8 cellular contexts compared by ENCODE assay signal in the genomic region with DNA sequence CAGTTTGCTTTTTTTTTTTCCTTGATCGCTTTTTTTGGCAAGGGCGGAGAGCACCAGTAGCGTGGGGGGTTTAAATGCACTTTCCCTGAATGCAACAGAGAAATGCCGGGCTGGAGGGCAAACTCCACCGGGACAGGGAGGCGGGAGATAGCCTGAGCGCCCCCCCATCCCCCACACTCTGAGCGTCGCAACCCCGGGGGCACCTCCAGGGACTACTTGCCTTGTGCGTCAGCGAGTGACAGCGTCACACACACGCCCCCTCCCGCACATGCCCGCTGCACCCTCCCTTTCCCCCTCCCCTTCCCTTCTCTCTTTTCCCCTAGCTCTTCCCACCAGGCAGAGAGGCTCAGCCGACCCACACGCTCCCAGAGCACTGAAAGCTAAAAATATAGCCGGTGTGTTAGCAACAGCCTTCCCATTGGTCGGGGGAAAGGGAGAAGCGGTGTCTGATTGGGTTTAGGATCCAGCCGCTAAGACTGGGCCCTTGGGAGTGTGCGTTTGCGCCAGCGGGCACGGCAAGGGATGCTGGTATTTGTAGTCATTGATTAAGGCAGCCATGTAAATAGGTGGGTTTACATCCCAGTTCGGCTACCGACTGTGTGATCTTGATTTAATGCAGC. TPM values are rescaled to one million over a fixed set of nuclear protein-coding genes. Genes with fewer than 3 reads are reported as not detected.
A peak's percentile ranks its signal among the peaks of the same experiment; 100 is the strongest.
DNase-seq lines count a peak whose midpoint lies in the region; ATAC-seq and TF ChIP-seq lines count a peak whose summit lies in the region.

No MANE protein-coding gene starts in this region.

- peak; percentile 70 for ATAC-seq in CD8-positive, alpha-beta T cell
- ATAC-seq in GM21381 (IDR thresholded peaks at IDR 0.05; ENCODE audit: unreplicated experiment) = peak; percentile 42

- DNase-seq in CD8-positive, alpha-beta T cell = peak; percentile 77 to 93 (median 86)
- DNase-seq in NT2/D1 (ENCODE audit: low read depth, low spot score) (peak; percentile 91), endodermal cell (peak; percentile 98), mesendoderm (peak; percentile 100)
- DNase-seq in activated CD8-positive, alpha-beta memory T cell treated with anti-CD3 and anti-CD28 coated beads, Interleukin-2, amount 50 U/mL, for 24 hours (ENCODE audit: extremely low read depth) = peak; percentile 85
- DNase-seq in stimulated activated CD8-positive, alpha-beta memory T cell treated with anti-CD3 and anti-CD28 coated beads, Interleukin-12 subunit alpha, Interleukin-12 subunit beta, amount 100 ng/mL, for 4 hours (ENCODE audit: low read depth) = peak; percentile 73

- peaks cover 28% of the 10 kb centered on the region for H3K79me2 ChIP-seq in mesendoderm (ENCODE audit: control insufficient read depth, insufficient read depth, low read length)

- peak overlapping the region; percentile 77 for H4K8ac ChIP-seq in mesendoderm (ENCODE audit: low read depth, low read length)

- H3K4me2 ChIP-seq in mesendoderm (ENCODE audit: low read length) = peak overlapping the region; percentile 99

- H3K56ac ChIP-seq in mesendoderm (ENCODE audit: low read length) = peak overlapping the region; percentile 99

- peak overlapping the region; percentile 64 for H2BK120ac ChIP-seq in mesendoderm (ENCODE audit: low read depth, low read length)

- peak overlapping the region; percentile 98 for H3K18ac ChIP-seq in mesendoderm (ENCODE audit: low read length)

- peak overlapping the region; percentile 83 for H3K23ac ChIP-seq in mesendoderm (ENCODE audit: low read length)

- no peaks in the 10 kb centered on the region for H3K9me3 ChIP-seq in CD8-positive, alpha-beta T cell (ENCODE audit: low read length)
- H3K9me3 ChIP-seq in HUES48 (ENCODE audit: control insufficient read depth, insufficient read depth, low read length) (no peaks in the 10 kb centered on the region), NT2/D1 (ENCODE audit: insufficient read depth, low read length) (no peaks in the 10 kb centered on the region), endodermal cell (ENCODE audit: control insufficient read depth, low read length) (no peaks in the 10 kb centered on the region)

- peak overlapping the region; percentile 90 for H3K4me3 Mint-ChIP-seq in CD8-positive, alpha-beta T cell
- H3K4me3 Mint-ChIP-seq in endodermal cell = peak overlapping the region; percentile 99

- POLR2A ChIA-PET in CD8-positive, alpha-beta T cell (lab: Charles Lee) = interaction anchor here (0.6 to 7.5 kb wide), 8 partner anchors 10 to 173 kb away, joined by 3 to 85 read pairs (median 4); a partner anchor contains a TSS

- H3K4me1 Mint-ChIP-seq in CD8-positive, alpha-beta T cell (ENCODE audit: low read depth) = peaks cover 23% of the 10 kb centered on the region
- peaks cover 11% of the 10 kb centered on the region for H3K4me1 Mint-ChIP-seq in endodermal cell

- H3K79me1 ChIP-seq in mesendoderm (ENCODE audit: low read length) = peaks cover 1% of the 10 kb centered on the region

- H3K36me3 ChIP-seq in CD8-positive, alpha-beta T cell (ENCODE audit: insufficient read depth, low read length) = no peaks in the 10 kb centered on the region
- H3K36me3 ChIP-seq in HUES48 (ENCODE audit: control insufficient read depth, insufficient read depth, low read length) (no peaks in the 10 kb centered on the region; the same call in 1 of the 2 replicates), NT2/D1 (ENCODE audit: insufficient read depth, insufficient read length, low read length) (peaks cover 11% of the 10 kb centered on the region), endodermal cell (ENCODE audit: control insufficient read depth, insufficient read depth, low read length) (peaks cover under 1% of the 10 kb centered on the region), mesendoderm (ENCODE audit: control insufficient read depth, insufficient read depth, low read length) (no peaks in the 10 kb centered on the region)

- H3K4me3 ChIP-seq in CD8-positive, alpha-beta T cell (ENCODE audit: low read depth, low read length) = peak overlapping the region; percentile 79
- H3K4me3 ChIP-seq in HUES48 (ENCODE audit: low read depth, low read length) = peak overlapping the region; percentile 80
- H3K4me3 ChIP-seq in NT2/D1 (ENCODE audit: insufficient read length, low read depth) = peak overlapping the region; percentile 75
- peak overlapping the region; percentile 97 for H3K4me3 ChIP-seq in endodermal cell (ENCODE audit: low read length)
- peak overlapping the region; percentile 86 for H3K4me3 ChIP-seq in mesendoderm (ENCODE audit: low read length)

- peaks cover 30% of the 10 kb centered on the region for H3K36me3 Mint-ChIP-seq in CD8-positive, alpha-beta T cell
- H3K36me3 Mint-ChIP-seq in endodermal cell (ENCODE audit: low read depth) = peaks cover 16% of the 10 kb centered on the region

- H4K5ac ChIP-seq in mesendoderm (ENCODE audit: low read length) = no peak overlapping the region

- no peaks in the 10 kb centered on the region for H3K27me3 Mint-ChIP-seq in CD8-positive, alpha-beta T cell (ENCODE audit: low read depth)
- H3K27me3 Mint-ChIP-seq in endodermal cell (ENCODE audit: insufficient read depth) = no peaks in the 10 kb centered on the region

- no peak overlapping the region for H2AK5ac ChIP-seq in mesendoderm (ENCODE audit: low read length)

- intact Hi-C loops in CD8-positive, alpha-beta T cell (cut with DNase I, micrococcal nuclease) = loop anchor here (1.0 to 10.0 kb wide), 10 partner anchors 20 to 1167 kb away; a partner anchor contains a TSS

- peaks cover 11% of the 10 kb centered on the region for H3K4me1 ChIP-seq in CD8-positive, alpha-beta T cell (ENCODE audit: insufficient read depth, low read length)
- H3K4me1 ChIP-seq in HUES48 (ENCODE audit: control insufficient read depth, insufficient read depth, low read length) (peaks cover 6% of the 10 kb centered on the region), NT2/D1 (ENCODE audit: insufficient read depth, insufficient read length) (no peaks in the 10 kb centered on the region), endodermal cell (ENCODE audit: control insufficient read depth, insufficient read depth, low read length) (peaks cover under 1% of the 10 kb centered on the region), mesendoderm (ENCODE audit: control insufficient read depth, low read depth, low read length) (peaks cover 3% of the 10 kb centered on the region)

- H2BK5ac ChIP-seq in mesendoderm (ENCODE audit: low read length) = peak overlapping the region; percentile 97

- H3K27ac Mint-ChIP-seq in CD8-positive, alpha-beta T cell = peak overlapping the region; percentile 98
- peak overlapping the region; percentile 98 for H3K27ac Mint-ChIP-seq in endodermal cell

- WGBS in endodermal cell (ENCODE audit: insufficient coverage in 1 of 2, insufficient read length in 1 of 2), 2 experiments = 2 to 6% methylated on average over 3 to 27 of the region's 28 CpGs
- WGBS in mesendoderm (ENCODE audit: extremely low coverage, insufficient coverage, low lambda C conversion rate) = no CpG with 5 or more reads among the region's 28 CpGs

- no peak overlapping the region for H2BK15ac ChIP-seq in mesendoderm (replicated peaks; ENCODE audit: low read depth)

- peak overlapping the region; percentile 84 for H3K4ac ChIP-seq in mesendoderm (ENCODE audit: low read depth, low read length)

- no peaks in the 10 kb centered on the region for H3K27me3 ChIP-seq in CD8-positive, alpha-beta T cell (ENCODE audit: insufficient read depth, low read length)
- no peaks in the 10 kb centered on the region for H3K27me3 ChIP-seq in HUES48 (ENCODE audit: control insufficient read depth, insufficient read depth, low read length)
- H3K27me3 ChIP-seq in NT2/D1 (ENCODE audit: insufficient read depth, insufficient read length) = no peaks in the 10 kb centered on the region
- no peaks in the 10 kb centered on the region for H3K27me3 ChIP-seq in endodermal cell (ENCODE audit: control insufficient read depth, insufficient read depth, low read length, poor library complexity, severe bottlenecking)
- no peaks in the 10 kb centered on the region for H3K27me3 ChIP-seq in mesendoderm (ENCODE audit: insufficient read depth, low read length, poor library complexity)

- CTCF ChIA-PET in CD8-positive, alpha-beta T cell (lab: Charles Lee) = interaction anchor here (0.8 to 1.4 kb wide), 4 partner anchors 10 to 69 kb away, joined by 3 to 5 read pairs (median 4); a partner anchor contains a TSS

- peak overlapping the region; percentile 78 for H3K27ac ChIP-seq in CD8-positive, alpha-beta T cell (ENCODE audit: low read depth, low read length)
- H3K27ac ChIP-seq in HUES48 (ENCODE audit: low read depth, low read length) (peak overlapping the region; percentile 100), endodermal cell (ENCODE audit: low read depth, low read length) (peak overlapping the region; percentile 98), mesendoderm (ENCODE audit: low read depth, low read length) (peak overlapping the region; percentile 99)

- H3K9ac ChIP-seq in HUES48 (ENCODE audit: low read depth, low read length) (peak overlapping the region; percentile 93), NT2/D1 (ENCODE audit: insufficient read length, low read depth) (peak overlapping the region; percentile 98), endodermal cell (ENCODE audit: extremely low read depth, low read length, poor library complexity, severe bottlenecking) (peak overlapping the region; percentile 99), mesendoderm (ENCODE audit: low read length) (peak overlapping the region; percentile 96)

- no peak for TF ChIP-seq CTCF in CD8-positive, alpha-beta T cell (IDR thresholded peaks at IDR 0.05)
- no peak for TF ChIP-seq CTCF in endodermal cell (conservative IDR thresholded peaks at IDR 0.05)

- no peaks in the 10 kb centered on the region for H3K9me3 Mint-ChIP-seq in CD8-positive, alpha-beta T cell
- H3K9me3 Mint-ChIP-seq in endodermal cell = no peaks in the 10 kb centered on the region

RNA-seq across cellular contexts. Expression of a gene that starts 1.7 kb away (rescaled TPM):
- total RNA-seq in CD8-positive, alpha-beta T cell = 10 to 100 TPM; 27.0 to 33.5 TPM
- 10 to 100 TPM; 51.2 to 57.9 TPM for total RNA-seq in endodermal cell
- 33.8 TPM for polyA plus RNA-seq in endodermal cell (2013, experiment 1 of 2)
- 31.5 TPM for polyA plus RNA-seq in endodermal cell (2013, experiment 2 of 2)
- 23.7 TPM for polyA plus RNA-seq in mesendoderm (2013, experiment 1 of 2)
- 25.4 TPM for polyA plus RNA-seq in mesendoderm (2013, experiment 2 of 2)

RNA-seq across cellular contexts. Expression of a gene that starts 20.2 kb away (rescaled TPM):
- 10 to 100 TPM; 52.9 to 57.4 TPM for total RNA-seq in CD8-positive, alpha-beta T cell
- total RNA-seq in endodermal cell = 10 to 100 TPM; 71.0 to 80.8 TPM
- 75.1 TPM for polyA plus RNA-seq in endodermal cell (2013, experiment 1 of 2)
- polyA plus RNA-seq in endodermal cell (2013, experiment 2 of 2) = 69.4 TPM
- polyA plus RNA-seq in mesendoderm (2013, experiment 1 of 2) = 112 TPM
- polyA plus RNA-seq in mesendoderm (2013, experiment 2 of 2) = 109 TPM

RNA-seq across cellular contexts. Expression of a gene that starts 20.6 kb away (rescaled TPM):
- 10 to 100 TPM; 83.7 to 95.2 TPM for total RNA-seq in CD8-positive, alpha-beta T cell
- total RNA-seq in endodermal cell = 10 to 100 TPM; 69.0 to 82.3 TPM
- 63.0 TPM for polyA plus RNA-seq in endodermal cell (2013, experiment 1 of 2)
- polyA plus RNA-seq in endodermal cell (2013, experiment 2 of 2) = 59.0 TPM
- polyA plus RNA-seq in mesendoderm (2013, experiment 1 of 2) = 33.3 TPM
- polyA plus RNA-seq in mesendoderm (2013, experiment 2 of 2) = 33.1 TPM

Comparison
In these comparisons a context has a peak if more than half of its experiments do, and no peak if none do; other contexts are left out.
1. Peak in every context shown above with its lines: DNase-seq, ATAC-seq, H3K4me3 ChIP-seq and H3K27ac ChIP-seq.